Comparison of ENCODE assay signal across 14 cellular contexts in the genomic region with DNA sequence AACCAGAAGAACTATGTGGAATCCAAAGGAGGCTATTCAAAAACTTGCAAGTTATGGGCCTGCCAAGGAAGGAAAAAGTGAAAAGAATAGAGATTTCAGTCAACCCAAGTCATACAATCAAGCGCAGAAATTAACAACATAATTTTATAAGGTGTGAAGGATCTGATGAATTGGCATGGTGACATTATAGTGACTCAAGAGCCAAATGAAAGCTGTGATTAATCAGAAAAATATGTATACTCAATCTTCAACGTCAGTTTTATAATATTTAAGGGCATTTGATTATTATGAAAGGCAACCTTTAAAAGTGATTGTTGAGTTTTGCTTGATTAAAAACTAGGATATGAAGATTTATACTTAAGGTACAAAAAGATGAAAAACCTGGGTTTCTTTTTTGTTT. TPM values are rescaled to one million over a fixed set of nuclear protein-coding genes. Genes with fewer than 3 reads are reported as not detected.
DNase-seq lines count a peak whose midpoint lies in the region; ATAC-seq, FAIRE-seq and TF ChIP-seq lines count a peak whose summit lies in the region.
"Had no signal": no experiment of that assay in that cellular context is flagged by ENCODE, and none has a peak within 500 bp of the region (broad histone marks: within the 10 kb centered on the region; RNA-seq: fewer than 3 reads in every experiment).

No MANE protein-coding gene starts in this region.

- ATAC-seq in natural killer cell treated with Interleukin-12 subunit alpha and Interleukin-12 subunit beta and Interleukin-15 and Interleukin-18, amount 100 ng/mL, for 72 hours: no peak
- ATAC-seq: right cardiac atrium had no signal

- H3K27ac ChIP-seq in CD8-positive, alpha-beta memory T cell (ENCODE audit: low read depth, low read length): no peak overlapping the region
- H3K27ac ChIP-seq: thoracic aorta had no signal

- POLR2A ChIA-PET in CD8-positive, alpha-beta memory T cell (lab: Charles Lee): no interaction called here

- DNase-seq in CD8-positive, alpha-beta memory T cell: no peak
- DNase-seq in bronchial epithelial cell (ENCODE audit: low read depth) (peak; percentile 81), D721Med (ENCODE audit: insufficient read length, low spot score) (no peak), NOMO-1 treated with DMSO at 0.1 percent for 48 hours (lab: John Stamatoyannopoulos, UW; ENCODE audit: unreplicated experiment) (no peak)
- DNase-seq in natural killer cell treated with Interleukin-12 subunit alpha and Interleukin-12 subunit beta and Interleukin-15 and Interleukin-18, amount 100 ng/mL, for 72 hours (ENCODE audit: low spot score): no peak
- no peak for DNase-seq in stimulated activated CD4-positive, alpha-beta T cell treated with anti-CD3 and anti-CD28 coated beads, Interleukin-4, amount 100 ng/mL, for 1 hour
- DNase-seq: activated gamma-delta T cell, caudate nucleus, MV-4-11, NCI-H446 treated with DMSO at 0.1 percent for 48 hours, right cardiac atrium had no signal

- peaks cover 36 to 40% (median 39%) of the 10 kb centered on the region in 3 donors for H3K4me1 Mint-ChIP-seq in CD8-positive, alpha-beta memory T cell
- peaks cover 28 to 33% (median 32%) of the 10 kb centered on the region in 3 donors for H3K4me1 Mint-ChIP-seq in IgD-negative memory B cell
- H3K4me1 Mint-ChIP-seq in natural killer cell treated with Interleukin-12 subunit alpha and Interleukin-12 subunit beta and Interleukin-15 and Interleukin-18, amount 100 ng/mL, for 72 hours (ENCODE audit: low read depth in 2 of 2): peaks cover 21 to 29% of the 10 kb centered on the region in 2 donors

- no peaks in the 10 kb centered on the region for H3K36me3 Mint-ChIP-seq in CD8-positive, alpha-beta memory T cell
- peaks cover 4% of the 10 kb centered on the region for H3K36me3 Mint-ChIP-seq in IgD-negative memory B cell
- no peaks in the 10 kb centered on the region for H3K36me3 Mint-ChIP-seq in natural killer cell treated with Interleukin-12 subunit alpha and Interleukin-12 subunit beta and Interleukin-15 and Interleukin-18, amount 100 ng/mL, for 72 hours

- TF ChIP-seq CTCF in bronchial epithelial cell (IDR thresholded peaks at IDR 0.05; ENCODE audit: insufficient read depth, low read length, severe bottlenecking) (no peak), D721Med (IDR thresholded peaks at IDR 0.05; ENCODE audit: insufficient read depth, missing control alignments) (no peak)

- H3K4me3 Mint-ChIP-seq in CD8-positive, alpha-beta memory T cell: no peak overlapping the region
- H3K4me3 Mint-ChIP-seq in IgD-negative memory B cell: peak overlapping the region in 1 of 4 donors; percentile 81
- no peak overlapping the region for H3K4me3 Mint-ChIP-seq in natural killer cell treated with Interleukin-12 subunit alpha and Interleukin-12 subunit beta and Interleukin-15 and Interleukin-18, amount 100 ng/mL, for 72 hours
- H3K4me3 Mint-ChIP-seq: GM23338 had no signal

- FAIRE-seq in bronchial epithelial cell (lab: Jason Lieb, UNC) (no peak), D721Med (lab: Jason Lieb, UNC) (no peak)

- H3K27me3 Mint-ChIP-seq in CD8-positive, alpha-beta memory T cell: no peaks in the 10 kb centered on the region
- no peaks in the 10 kb centered on the region for H3K27me3 Mint-ChIP-seq in IgD-negative memory B cell
- no peaks in the 10 kb centered on the region for H3K27me3 Mint-ChIP-seq in natural killer cell treated with Interleukin-12 subunit alpha and Interleukin-12 subunit beta and Interleukin-15 and Interleukin-18, amount 100 ng/mL, for 72 hours

- no peaks in the 10 kb centered on the region for H3K27me3 ChIP-seq in CD8-positive, alpha-beta memory T cell (ENCODE audit: insufficient read depth, low read length, poor library complexity, severe bottlenecking)
- H3K27me3 ChIP-seq in bronchial epithelial cell (ENCODE audit: control insufficient read depth, insufficient read depth, low read length): no peaks in the 10 kb centered on the region

- CTCF ChIA-PET in CD8-positive, alpha-beta memory T cell (lab: Charles Lee): interaction anchor here (2.7 kb wide), 1 partner anchor 54 kb away, joined by 13 read pairs; no protein-coding TSS in a partner anchor

- no peaks in the 10 kb centered on the region for H3K9me3 Mint-ChIP-seq in CD8-positive, alpha-beta memory T cell
- H3K9me3 Mint-ChIP-seq in IgD-negative memory B cell: peaks cover 0 to 2% (median 0%) of the 10 kb centered on the region in 3 donors
- no peaks in the 10 kb centered on the region for H3K9me3 Mint-ChIP-seq in natural killer cell treated with Interleukin-12 subunit alpha and Interleukin-12 subunit beta and Interleukin-15 and Interleukin-18, amount 100 ng/mL, for 72 hours
- H3K9me3 Mint-ChIP-seq: GM23338 had no signal

- H3K4me3 ChIP-seq in CD8-positive, alpha-beta memory T cell (ENCODE audit: low read length): no peak overlapping the region
- no peak overlapping the region for H3K4me3 ChIP-seq in bronchial epithelial cell (ENCODE audit: low read depth, low read length)
- H3K4me3 ChIP-seq: GM23338, thoracic aorta had no signal

- H3K4me1 ChIP-seq in CD8-positive, alpha-beta memory T cell (ENCODE audit: insufficient read depth, low read length): peaks cover 26% of the 10 kb centered on the region

- H3K27ac Mint-ChIP-seq in CD8-positive, alpha-beta memory T cell: peak overlapping the region; percentile 90 to 99 (median 94)
- peak overlapping the region in 2 of 3 donors; percentile 96 to 97 for H3K27ac Mint-ChIP-seq in IgD-negative memory B cell
- peak overlapping the region; percentile 88 to 90 for H3K27ac Mint-ChIP-seq in natural killer cell treated with Interleukin-12 subunit alpha and Interleukin-12 subunit beta and Interleukin-15 and Interleukin-18, amount 100 ng/mL, for 72 hours
- H3K27ac Mint-ChIP-seq: GM23338 had no signal

- H3K9me3 ChIP-seq in CD8-positive, alpha-beta memory T cell (ENCODE audit: low read length): no peaks in the 10 kb centered on the region
- H3K9me3 ChIP-seq: thoracic aorta had no signal

- no peaks in the 10 kb centered on the region for H3K36me3 ChIP-seq in CD8-positive, alpha-beta memory T cell (ENCODE audit: insufficient read depth, low read length)
- H3K36me3 ChIP-seq in bronchial epithelial cell (ENCODE audit: control insufficient read depth, insufficient read depth, low read length): no peaks in the 10 kb centered on the region
- H3K36me3 ChIP-seq: thoracic aorta had no signal

RNA-seq across cellular contexts. Expression of a gene that starts 37.8 kb away (rescaled TPM):
- total RNA-seq in CD8-positive, alpha-beta memory T cell: 10 to 100 TPM; 31.4 to 31.7 TPM
- polyA plus RNA-seq in CD8-positive, alpha-beta memory T cell: 77.0 TPM
- polyA plus RNA-seq in IgD-negative memory B cell: 23.6 TPM
- 6.7 and 9.7 TPM in 2 replicates for total RNA-seq in bronchial epithelial cell
- total RNA-seq in natural killer cell treated with Interleukin-12 subunit alpha and Interleukin-12 subunit beta and Interleukin-15 and Interleukin-18, amount 100 ng/mL, for 72 hours: 10 to 100 TPM; 17.0 to 19.6 TPM

RNA-seq across cellular contexts. Expression of a gene that starts 46.5 kb away (rescaled TPM):
- total RNA-seq in CD8-positive, alpha-beta memory T cell: 100 to 1,000 TPM; 263 to 279 TPM
- polyA plus RNA-seq in CD8-positive, alpha-beta memory T cell: 1,167 TPM
- 459 TPM for polyA plus RNA-seq in IgD-negative memory B cell
- total RNA-seq in bronchial epithelial cell: 120 and 212 TPM in 2 replicates
- total RNA-seq in natural killer cell treated with Interleukin-12 subunit alpha and Interleukin-12 subunit beta and Interleukin-15 and Interleukin-18, amount 100 ng/mL, for 72 hours: 100 to 1,000 TPM; 152 to 263 TPM
